Comparison of ENCODE assay signal across 1 cellular context in genomic region chr13:34964558-34964957, GRCh38.
TF ChIP-seq lines count a peak whose summit lies in the region.

No MANE protein-coding gene starts in this region.

TF ChIP-seq in GM23338, 12 proteins besides CTCF, POLR2A, EP300 and RAD21 (continued from another document):
- TF ChIP-seq, protein P1, sequence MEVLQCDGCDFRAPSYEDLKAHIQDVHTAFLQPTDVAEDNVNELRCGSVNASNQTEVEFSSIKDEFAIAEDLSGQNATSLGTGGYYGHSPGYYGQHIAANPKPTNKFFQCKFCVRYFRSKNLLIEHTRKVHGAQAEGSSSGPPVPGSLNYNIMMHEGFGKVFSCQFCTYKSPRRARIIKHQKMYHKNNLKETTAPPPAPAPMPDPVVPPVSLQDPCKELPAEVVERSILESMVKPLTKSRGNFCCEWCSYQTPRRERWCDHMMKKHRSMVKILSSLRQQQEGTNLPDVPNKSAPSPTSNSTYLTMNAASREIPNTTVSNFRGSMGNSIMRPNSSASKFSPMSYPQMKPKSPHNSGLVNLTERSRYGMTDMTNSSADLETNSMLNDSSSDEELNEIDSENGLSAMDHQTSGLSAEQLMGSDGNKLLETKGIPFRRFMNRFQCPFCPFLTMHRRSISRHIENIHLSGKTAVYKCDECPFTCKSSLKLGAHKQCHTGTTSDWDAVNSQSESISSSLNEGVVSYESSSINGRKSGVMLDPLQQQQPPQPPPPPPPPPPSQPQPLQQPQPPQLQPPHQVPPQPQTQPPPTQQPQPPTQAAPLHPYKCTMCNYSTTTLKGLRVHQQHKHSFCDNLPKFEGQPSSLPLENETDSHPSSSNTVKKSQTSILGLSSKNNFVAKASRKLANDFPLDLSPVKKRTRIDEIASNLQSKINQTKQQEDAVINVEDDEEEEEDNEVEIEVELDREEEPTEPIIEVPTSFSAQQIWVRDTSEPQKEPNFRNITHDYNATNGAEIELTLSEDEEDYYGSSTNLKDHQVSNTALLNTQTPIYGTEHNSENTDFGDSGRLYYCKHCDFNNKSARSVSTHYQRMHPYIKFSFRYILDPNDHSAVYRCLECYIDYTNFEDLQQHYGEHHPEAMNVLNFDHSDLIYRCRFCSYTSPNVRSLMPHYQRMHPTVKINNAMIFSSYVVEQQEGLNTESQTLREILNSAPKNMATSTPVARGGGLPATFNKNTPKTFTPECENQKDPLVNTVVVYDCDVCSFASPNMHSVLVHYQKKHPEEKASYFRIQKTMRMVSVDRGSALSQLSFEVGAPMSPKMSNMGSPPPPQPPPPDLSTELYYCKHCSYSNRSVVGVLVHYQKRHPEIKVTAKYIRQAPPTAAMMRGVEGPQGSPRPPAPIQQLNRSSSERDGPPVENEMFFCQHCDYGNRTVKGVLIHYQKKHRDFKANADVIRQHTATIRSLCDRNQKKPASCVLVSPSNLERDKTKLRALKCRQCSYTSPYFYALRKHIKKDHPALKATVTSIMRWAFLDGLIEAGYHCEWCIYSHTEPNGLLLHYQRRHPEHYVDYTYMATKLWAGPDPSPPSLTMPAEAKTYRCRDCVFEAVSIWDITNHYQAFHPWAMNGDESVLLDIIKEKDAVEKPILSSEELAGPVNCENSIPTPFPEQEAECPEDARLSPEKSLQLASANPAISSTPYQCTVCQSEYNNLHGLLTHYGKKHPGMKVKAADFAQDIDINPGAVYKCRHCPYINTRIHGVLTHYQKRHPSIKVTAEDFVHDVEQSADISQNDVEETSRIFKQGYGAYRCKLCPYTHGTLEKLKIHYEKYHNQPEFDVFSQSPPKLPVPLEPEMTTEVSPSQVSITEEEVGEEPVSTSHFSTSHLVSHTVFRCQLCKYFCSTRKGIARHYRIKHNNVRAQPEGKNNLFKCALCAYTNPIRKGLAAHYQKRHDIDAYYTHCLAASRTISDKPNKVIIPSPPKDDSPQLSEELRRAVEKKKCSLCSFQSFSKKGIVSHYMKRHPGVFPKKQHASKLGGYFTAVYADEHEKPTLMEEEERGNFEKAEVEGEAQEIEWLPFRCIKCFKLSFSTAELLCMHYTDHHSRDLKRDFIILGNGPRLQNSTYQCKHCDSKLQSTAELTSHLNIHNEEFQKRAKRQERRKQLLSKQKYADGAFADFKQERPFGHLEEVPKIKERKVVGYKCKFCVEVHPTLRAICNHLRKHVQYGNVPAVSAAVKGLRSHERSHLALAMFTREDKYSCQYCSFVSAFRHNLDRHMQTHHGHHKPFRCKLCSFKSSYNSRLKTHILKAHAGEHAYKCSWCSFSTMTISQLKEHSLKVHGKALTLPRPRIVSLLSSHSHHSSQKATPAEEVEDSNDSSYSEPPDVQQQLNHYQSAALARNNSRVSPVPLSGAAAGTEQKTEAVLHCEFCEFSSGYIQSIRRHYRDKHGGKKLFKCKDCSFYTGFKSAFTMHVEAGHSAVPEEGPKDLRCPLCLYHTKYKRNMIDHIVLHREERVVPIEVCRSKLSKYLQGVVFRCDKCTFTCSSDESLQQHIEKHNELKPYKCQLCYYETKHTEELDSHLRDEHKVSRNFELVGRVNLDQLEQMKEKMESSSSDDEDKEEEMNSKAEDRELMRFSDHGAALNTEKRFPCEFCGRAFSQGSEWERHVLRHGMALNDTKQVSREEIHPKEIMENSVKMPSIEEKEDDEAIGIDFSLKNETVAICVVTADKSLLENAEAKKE (CRISPR knock-in tag; IDR thresholded peaks at IDR 0.05) = 0 out of 2 replicates have a peak, but pooled peaks have one; percentile 17
